ENCODE assay signal across 8 cellular contexts in genomic region chr13:22926176-22927007, GRCh38.
DNase-seq lines count a peak whose midpoint lies in the region; ATAC-seq and TF ChIP-seq lines count a peak whose summit lies in the region.

No MANE protein-coding gene starts in this region.

- peak overlapping the region; percentile 60 for H3K27ac ChIP-seq in psoas muscle

- H3K27me3 ChIP-seq in GM06990 (replicated peaks; ENCODE audit: control insufficient read depth, insufficient read depth, low read length) (no peaks in the 10 kb centered on the region), psoas muscle (ENCODE audit: insufficient read depth in 3 of 3, low read length in 2 of 3) (peaks cover 0 to 9% (median 0%) of the 10 kb centered on the region in 3 donors)

- WGBS in psoas muscle, 3 donors = 10 to 13% (median 11%) methylated on average over 58 to 70 of the region's 70 CpGs

- no peaks in the 10 kb centered on the region for H3K36me3 ChIP-seq in GM06990 (ENCODE audit: control insufficient read depth, insufficient read depth, low read length)
- H3K36me3 ChIP-seq in psoas muscle (ENCODE audit: insufficient read depth in 1 of 2, low read depth in 1 of 2) = no peaks in the 10 kb centered on the region

- DNase-seq in GM06990 (ENCODE audit: extremely low read depth, insufficient read length) = peak; percentile 22
- DNase-seq in NCI-H510A treated with DMSO at 0.1 percent for 48 hours (lab: John Stamatoyannopoulos, UW) = peak; percentile 37
- peak; percentile 87 for DNase-seq in left ventricle myocardium superior
- peak; percentile 84 to 92 for DNase-seq in psoas muscle
- no peak for DNase-seq in activated CD4-positive, alpha-beta T cell treated with anti-CD3 and anti-CD28 coated beads for 4 hours
- DNase-seq in activated naive CD4-positive, alpha-beta T cell treated with anti-CD3 and anti-CD28 coated beads, Interleukin-2, amount 50 U/mL, for 72 hours (ENCODE audit: low spot score in 2 of 2) = no peak
- no peak for DNase-seq in GM19240 (ENCODE audit: insufficient read length, low spot score)

- peak; percentile 99 for ATAC-seq in left ventricle myocardium superior
- peak; percentile 86 to 94 (median 91) for ATAC-seq in psoas muscle
- ATAC-seq in HG02798 (IDR thresholded peaks at IDR 0.05; ENCODE audit: poor library complexity, unreplicated experiment) = no peak
- no peak for ATAC-seq in activated naive CD4-positive, alpha-beta T cell treated with anti-CD3 and anti-CD28 coated beads, Interleukin-2, amount 50 U/mL, for 72 hours

- H3K9me3 ChIP-seq in psoas muscle = no peaks in the 10 kb centered on the region

- H3K36me3 Mint-ChIP-seq in activated naive CD4-positive, alpha-beta T cell treated with anti-CD3 and anti-CD28 coated beads, Interleukin-2, amount 50 U/mL, for 72 hours = peaks cover 5 to 16% of the 10 kb centered on the region in 2 donors

- intact Hi-C loops in left ventricle myocardium superior (cut with micrococcal nuclease) (no loop called here), psoas muscle (cut with DNase I) (no loop called here)

- no peak overlapping the region for H3K27ac Mint-ChIP-seq in activated naive CD4-positive, alpha-beta T cell treated with anti-CD3 and anti-CD28 coated beads, Interleukin-2, amount 50 U/mL, for 72 hours

- TF ChIP-seq CTCF in GM06990 (IDR thresholded peaks at IDR 0.05; ENCODE audit: insufficient read depth, low read length, poor library complexity, severe bottlenecking) = no peak
- TF ChIP-seq CTCF in psoas muscle (IDR thresholded peaks at IDR 0.05) = no peak

- no peaks in the 10 kb centered on the region for H3K4me1 ChIP-seq in psoas muscle

- H3K4me3 ChIP-seq in GM06990 (replicated peaks; ENCODE audit: low read depth, low read length) = no peak overlapping the region
- H3K4me3 ChIP-seq in psoas muscle = peak overlapping the region; percentile 66

- H3K9me3 Mint-ChIP-seq in activated naive CD4-positive, alpha-beta T cell treated with anti-CD3 and anti-CD28 coated beads, Interleukin-2, amount 50 U/mL, for 72 hours = no peaks in the 10 kb centered on the region

Comparison
In these comparisons a context has a peak if more than half of its experiments do, and no peak if none do; other contexts are left out.
1. DNase-seq: peak in GM06990 (single experiment), NCI-H510A treated with DMSO at 0.1 percent for 48 hours (single experiment), left ventricle myocardium superior (single experiment) and psoas muscle (2 of 2); none in activated CD4-positive, alpha-beta T cell treated with anti-CD3 and anti-CD28 coated beads for 4 hours (0 of 2), activated naive CD4-positive, alpha-beta T cell treated with anti-CD3 and anti-CD28 coated beads, Interleukin-2, amount 50 U/mL, for 72 hours (0 of 2) and GM19240 (single experiment).
2. ATAC-seq: peak in left ventricle myocardium superior (single experiment) and psoas muscle (4 of 4); none in HG02798 (single experiment) and activated naive CD4-positive, alpha-beta T cell treated with anti-CD3 and anti-CD28 coated beads, Interleukin-2, amount 50 U/mL, for 72 hours (0 of 2).